ENCODE assay signal across 8 cellular contexts in genomic region chr13:113491418-113491883, GRCh38. TPM values are rescaled to one million over a fixed set of nuclear protein-coding genes. Genes with fewer than 3 reads are reported as not detected.
DNase-seq lines count a peak whose midpoint lies in the region; ATAC-seq and TF ChIP-seq lines count a peak whose summit lies in the region.

No MANE protein-coding gene starts in this region.

- H3K9me3 Mint-ChIP-seq in central memory CD8-positive, alpha-beta T cell, result no peaks in the 10 kb centered on the region

- H3K27ac Mint-ChIP-seq in central memory CD8-positive, alpha-beta T cell (ENCODE audit: low read depth), result peak overlapping the region; percentile 92

- H3K27ac ChIP-seq in right lobe of liver (peak overlapping the region in 2 of 3 donors; percentile 68 to 75), thyroid gland (peak overlapping the region in 2 of 3 donors; percentile 69 to 71)

- DNase-seq in DMS53 (lab: John Stamatoyannopoulos, UW) (peak; percentile 31), DMS53 treated with DMSO at 0.1 percent for 48 hours (lab: John Stamatoyannopoulos, UW; ENCODE audit: unreplicated experiment) (no peak), NCI-H774 (lab: John Stamatoyannopoulos, UW) (peak; percentile 65), right lobe of liver (peak in 1 of 3 donors; percentile 41), thyroid gland (no peak), middle frontal gyrus (ENCODE audit: extremely low spot score, low spot score) (no peak)
- no peak for DNase-seq in central memory CD8-positive, alpha-beta T cell (ENCODE audit: low spot score in 2 of 2)

- H3K27me3 Mint-ChIP-seq in central memory CD8-positive, alpha-beta T cell, result no peaks in the 10 kb centered on the region

- intact Hi-C loops in right lobe of liver (cut with DNase I) (no loop called here), thyroid gland (cut with DNase I) (loop anchor here (10.0 kb wide), 1 partner anchor 73 kb away; no protein-coding TSS in a partner anchor)

- H3K4me3 ChIP-seq in right lobe of liver (peak overlapping the region; percentile 87 to 97 (median 92)), thyroid gland (replicated peaks in 1 of 3) (peak overlapping the region; percentile 13 to 98 (median 63))

- WGBS in right lobe of liver (ENCODE audit: insufficient coverage, low coverage, low lambda C conversion rate, missing lambda C conversion rate), result 9% methylated on average over 16 of the region's 22 CpGs
- 6 to 11% methylated on average over 22 of the region's 22 CpGs for WGBS in thyroid gland, 2 donors

- H3K4me1 Mint-ChIP-seq in central memory CD8-positive, alpha-beta T cell, result peaks cover 61% of the 10 kb centered on the region

- H3K36me3 ChIP-seq in right lobe of liver (no peaks in the 10 kb centered on the region), thyroid gland (no peaks in the 10 kb centered on the region)

- H3K27me3 ChIP-seq in right lobe of liver (no peaks in the 10 kb centered on the region), thyroid gland (no peaks in the 10 kb centered on the region)

- ATAC-seq in central memory CD8-positive, alpha-beta T cell (replicated peaks; ENCODE audit: extremely low read depth, poor library complexity, severe bottlenecking), result no peak
- ATAC-seq in right lobe of liver (peak in 1 of 4 donors; percentile 4), GM18519 (IDR thresholded peaks at IDR 0.05; ENCODE audit: low FRiP score, unreplicated experiment) (no peak)

- no peaks in the 10 kb centered on the region for H3K9me3 ChIP-seq in right lobe of liver
- no peaks in the 10 kb centered on the region for H3K9me3 ChIP-seq in thyroid gland

- TF ChIP-seq CTCF in right lobe of liver (IDR thresholded peaks at IDR 0.05), result no peak
- no peak for TF ChIP-seq CTCF in thyroid gland (IDR thresholded peaks at IDR 0.05)

- peak overlapping the region; percentile 81 for H3K4me3 Mint-ChIP-seq in central memory CD8-positive, alpha-beta T cell

- no peak for TF ChIP-seq POLR2A in right lobe of liver (IDR thresholded peaks at IDR 0.05)
- TF ChIP-seq POLR2A in thyroid gland (IDR thresholded peaks at IDR 0.05), result no peak

- H3K36me3 Mint-ChIP-seq in central memory CD8-positive, alpha-beta T cell (ENCODE audit: insufficient read depth), result peaks cover 17% of the 10 kb centered on the region

- H3K4me1 ChIP-seq in right lobe of liver (peaks cover 0 to 47% (median 5%) of the 10 kb centered on the region in 4 donors), thyroid gland (peaks cover 28 to 32% of the 10 kb centered on the region in 2 donors)

RNA-seq across cellular contexts. Expression of gene DCUN1D2, which starts 0.9 kb away (rescaled TPM):
- total RNA-seq in right lobe of liver (10 to 100 TPM in 3 of 6 experiments, 1 to 10 TPM in 3; 6.1 to 11.7 (median 9.3) TPM), thyroid gland (10 to 100 TPM in 2 of 4 donors, 1 to 10 TPM in 2; 8.8 to 15.3 (median 10.4) TPM)

RNA-seq across cellular contexts. Expression of gene ADPRHL1, which starts 38.2 kb away (rescaled TPM):
- total RNA-seq in right lobe of liver, result 1 to 10 TPM in 4 of 6 experiments, under 1 TPM in 2; 0.37 to 1.7 (median 1.1) TPM
- total RNA-seq in thyroid gland, result 1 to 10 TPM in 2 of 4 donors, under 1 TPM in 2; 0.20 to 2.0 (median 1.0) TPM

Comparison
In these comparisons a context has a peak if more than half of its experiments do, and no peak if none do; other contexts are left out.
1. DNase-seq: peak in DMS53 (single experiment) and NCI-H774 (single experiment); none in DMS53 treated with DMSO at 0.1 percent for 48 hours (single experiment), central memory CD8-positive, alpha-beta T cell (0 of 2), thyroid gland (0 of 2) and middle frontal gyrus (single experiment).